In the genomic region with DNA sequence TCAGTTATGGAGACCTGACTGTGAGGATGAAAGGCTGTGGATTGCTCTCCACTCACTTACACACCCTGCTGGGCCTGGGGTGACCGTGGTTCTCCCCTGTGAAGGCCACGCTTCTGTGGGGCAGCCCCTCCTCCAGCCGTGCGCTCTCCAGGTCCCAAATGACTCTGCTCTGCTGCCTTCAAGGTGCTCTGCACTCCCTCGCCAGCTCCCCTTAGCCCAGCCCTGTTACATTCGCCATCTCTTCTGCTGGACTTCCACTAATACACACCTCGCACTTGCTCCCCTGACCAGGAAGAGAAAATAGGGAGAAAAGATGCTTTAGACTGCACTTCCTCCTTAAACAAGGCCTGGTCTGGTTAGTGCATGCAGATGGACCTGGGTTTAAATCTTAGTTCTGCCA, we compare ENCODE assay signal across 20 cellular contexts. TPM values are rescaled to one million over a fixed set of nuclear protein-coding genes. Genes with fewer than 3 reads are reported as not detected.
A peak's percentile ranks its signal among the peaks of the same experiment; 100 is the strongest.
DNase-seq lines count a peak whose midpoint lies in the region; ATAC-seq, FAIRE-seq and TF ChIP-seq lines count a peak whose summit lies in the region.
"Had no signal": no experiment of that assay in that cellular context is flagged by ENCODE, and none has a peak within 500 bp of the region (broad histone marks: within the 10 kb centered on the region; RNA-seq: fewer than 3 reads in every experiment).

No MANE protein-coding gene starts in this region.

- intact Hi-C loops in posterior vena cava (cut with DNase I) (no loop called here), psoas muscle (cut with DNase I) (no loop called here)

- peak overlapping the region; percentile 40; the same call in 1 of the 2 replicates for H2BK5ac ChIP-seq in H1 (ENCODE audit: low read depth, low read length)

- peaks cover 2% of the 10 kb centered on the region; the same call in 1 of the 2 replicates for H3K23me2 ChIP-seq in H1 (ENCODE audit: low read depth, low read length)

- peaks cover 85% of the 10 kb centered on the region for H3K27me3 ChIP-seq in HUES6 (ENCODE audit: control insufficient read depth, insufficient read depth, low read length)
- peaks cover 7 to 66% (median 53%) of the 10 kb centered on the region in 4 experiments for H3K27me3 ChIP-seq in H1 (replicated peaks in 1 of 4; ENCODE audit: control insufficient read depth in 3 of 4, extremely low read depth in 1 of 4, insufficient read depth in 3 of 4, low read length in 3 of 4)
- no peaks in the 10 kb centered on the region for H3K27me3 ChIP-seq in psoas muscle (ENCODE audit: insufficient read depth in 3 of 3, low read length in 2 of 3)

- no peak for TF ChIP-seq POLR2A in H1 (IDR thresholded peaks at IDR 0.05; ENCODE audit: control extremely low read depth in 1 of 2, low read depth in 2 of 2, low read length in 2 of 2)

- H2BK15ac ChIP-seq in H1 (ENCODE audit: low read length), result no peak overlapping the region

- peak overlapping the region; percentile 49 for H3K4me3 ChIP-seq in HUES6 (ENCODE audit: low read depth, low read length)
- H3K4me3 ChIP-seq in H1 (ENCODE audit: extremely low read depth in 1 of 4, insufficient read depth in 2 of 4, low read depth in 3 of 4, low read length in 4 of 4), result peak overlapping the region in 1 of 4 experiments; percentile 47; a peak in 4 of 8 replicates
- no peak overlapping the region for H3K4me3 ChIP-seq in psoas muscle

- peaks cover 89% of the 10 kb centered on the region for H3K4me1 Mint-ChIP-seq in mesothelial cell of epicardium

- H2AK5ac ChIP-seq in H1 (ENCODE audit: low read depth, low read length), result peak overlapping the region; percentile 71; the same call in 1 of the 2 replicates

- peak overlapping the region; percentile 62 to 63 for H3K4me2 ChIP-seq in H1 (ENCODE audit: insufficient read depth in 1 of 2, low read depth in 2 of 2, low read length in 2 of 2)

- peaks cover 0 to 2% of the 10 kb centered on the region in 2 experiments for H4K20me1 ChIP-seq in H1 (replicated peaks in 1 of 2; ENCODE audit: control insufficient read depth in 1 of 2, insufficient read depth in 2 of 2, low read length in 2 of 2)

- no peak for TF ChIP-seq CTCF in H1 (IDR thresholded peaks at IDR 0.05; ENCODE audit: control extremely low read depth in 1 of 3, insufficient read depth in 1 of 3, low read depth in 1 of 3, low read length in 3 of 3)
- no peak for TF ChIP-seq CTCF in mesothelial cell of epicardium (IDR thresholded peaks at IDR 0.05; ENCODE audit: unreplicated experiment)
- TF ChIP-seq CTCF in psoas muscle (IDR thresholded peaks at IDR 0.05), result no peak

- no peaks in the 10 kb centered on the region for H3K79me1 ChIP-seq in H1 (ENCODE audit: low read depth, low read length)

- H3K4ac ChIP-seq in H1 (replicated peaks; ENCODE audit: insufficient read length, low read depth, low read length), result peak overlapping the region; percentile 50

- H3K27ac Mint-ChIP-seq in mesothelial cell of epicardium, result peak overlapping the region; percentile 80

- H2BK120ac ChIP-seq in H1 (replicated peaks; ENCODE audit: low read depth, low read length), result peak overlapping the region; percentile 29

- H3K18ac ChIP-seq in H1 (ENCODE audit: extremely low read depth, low read length), result no peak overlapping the region

- H3K36me3 ChIP-seq in HUES6 (ENCODE audit: control insufficient read depth, insufficient read depth, low read length) (no peaks in the 10 kb centered on the region), H1 (ENCODE audit: control insufficient read depth in 2 of 4, insufficient read depth in 4 of 4, low read length in 3 of 4) (no peaks in the 10 kb centered on the region), psoas muscle (ENCODE audit: insufficient read depth in 1 of 2, low read depth in 1 of 2) (no peaks in the 10 kb centered on the region)

- H3K4me1 ChIP-seq in HUES6 (ENCODE audit: control insufficient read depth, insufficient read depth, low read length), result peaks cover 86% of the 10 kb centered on the region
- H3K4me1 ChIP-seq in H1 (replicated peaks in 1 of 4; ENCODE audit: control insufficient read depth in 3 of 4, insufficient read depth in 4 of 4, low read length in 3 of 4), result peaks cover 29 to 65% (median 48%) of the 10 kb centered on the region in 4 experiments
- no peaks in the 10 kb centered on the region for H3K4me1 ChIP-seq in psoas muscle

- WGBS in H1 (ENCODE audit: extremely low coverage in 1 of 2, insufficient coverage in 1 of 2, insufficient read length in 1 of 2, insufficient replicate concordance in 2 of 2, low coverage in 1 of 2, low lambda C conversion rate in 2 of 2, missing lambda C conversion rate in 1 of 2), 2 experiments, result 65% methylated on average over 6 of the region's 7 CpGs; no CpG with 5 or more reads in 1 of the 2 experiments
- 94 to 97% (median 95%) methylated on average over 7 of the region's 7 CpGs for WGBS in psoas muscle, 3 donors

- no peak overlapping the region for H4K91ac ChIP-seq in H1 (replicated peaks; ENCODE audit: insufficient read length, low read length)

- FAIRE-seq in H1 (lab: Jason Lieb, UNC), result no peak
- FAIRE-seq: HTR-8/SVneo had no signal

- POLR2A ChIA-PET in H1 (lab: Charles Lee; ENCODE audit: partially characterized antibody), result interaction anchor here (1.0 to 1.7 kb wide), 8 partner anchors 9 to 110 kb away, joined by 3 to 7 read pairs (median 4); a partner anchor contains a TSS

- no peak overlapping the region for H3K23ac ChIP-seq in H1 (ENCODE audit: insufficient read length)

- H3K79me2 ChIP-seq in H1 (ENCODE audit: control insufficient read depth in 1 of 2, insufficient read depth in 2 of 2, low read length in 2 of 2), result no peaks in the 10 kb centered on the region

- H4K8ac ChIP-seq in H1 (ENCODE audit: extremely low read depth, insufficient read depth, low read length), result no peak overlapping the region

- no peak overlapping the region for H4K5ac ChIP-seq in H1 (ENCODE audit: insufficient read length, low read depth, low read length)

- ATAC-seq in psoas muscle, result no peak
- ATAC-seq: PC-3 had no signal

- H3K14ac ChIP-seq in H1 (ENCODE audit: insufficient read length), result no peak overlapping the region

- H3K9me3 Mint-ChIP-seq in mesothelial cell of epicardium, result no peaks in the 10 kb centered on the region

- TF ChIP-seq EP300 in H1 (IDR thresholded peaks at IDR 0.05; ENCODE audit: borderline replicate concordance in 1 of 2, low read depth in 2 of 2, low read length in 2 of 2), result no peak

- DNase-seq in H1 (ENCODE audit: low read depth in 1 of 2, low spot score in 2 of 2), result no peak
- no peak for DNase-seq in mesothelial cell of epicardium (ENCODE audit: low spot score in 2 of 2, unreplicated experiment in 2 of 2)
- DNase-seq in posterior vena cava (ENCODE audit: low spot score), result peak; percentile 59
- no peak for DNase-seq in psoas muscle
- DNase-seq in hippocampal formation (lab: John Stamatoyannopoulos, UW), result no peak
- DNase-seq in hepatic stellate cell (ENCODE audit: low spot score), result no peak
- no peak for DNase-seq in DMS153 (lab: John Stamatoyannopoulos, UW)
- DNase-seq: DMS53, KG1, NCI-H1436, NCI-H2029 treated with DMSO at 0.1 percent for 48 hours, NCI-H2171 treated with DMSO at 0.1 percent for 48 hours, NCI-H446 treated with DMSO at 0.1 percent for 48 hours, NCI-H774, PC-3 had no signal

- peak overlapping the region; percentile 74 for H3K9ac ChIP-seq in HUES6 (ENCODE audit: low read length)
- no peak overlapping the region for H3K9ac ChIP-seq in H1 (replicated peaks in 1 of 4; ENCODE audit: extremely low read depth in 1 of 4, low read depth in 3 of 4, low read length in 3 of 4)

- H2BK20ac ChIP-seq in H1 (ENCODE audit: low read length), result peak overlapping the region; percentile 95; the same call in 1 of the 2 replicates

- no peak for TF ChIP-seq RAD21 in H1 (IDR thresholded peaks at IDR 0.05 in 1 of 2, conservative IDR thresholded peaks at IDR 0.05 in 1 of 2; ENCODE audit: low read depth in 2 of 2, low read length in 2 of 2)

- H3K56ac ChIP-seq in H1 (replicated peaks; ENCODE audit: insufficient read length, low read depth, low read length), result no peak overlapping the region

- H2BK12ac ChIP-seq in H1 (ENCODE audit: low read depth, low read length), result peak overlapping the region; percentile 88

- H2AFZ ChIP-seq in H1 (ENCODE audit: low read length), result no peak overlapping the region

- no peak overlapping the region; the same call in 1 of the 2 replicates for H3K27ac ChIP-seq in HUES6 (ENCODE audit: low read depth, low read length)
- no peak overlapping the region for H3K27ac ChIP-seq in H1 (ENCODE audit: low read depth, low read length)
- H3K27ac ChIP-seq in psoas muscle, result no peak overlapping the region
- H3K27ac ChIP-seq: C4-2B, HL-60 had no signal

- CTCF ChIA-PET in H1 (lab: Charles Lee; ENCODE audit: partially characterized antibody), result interaction anchor here (0.8 to 13.3 kb wide), 6 partner anchors 9 to 184 kb away, joined by 3 to 108 read pairs (median 10); no protein-coding TSS in a partner anchor

- no peaks in the 10 kb centered on the region for H3K27me3 Mint-ChIP-seq in mesothelial cell of epicardium (ENCODE audit: low read depth)

- H3K9me3 ChIP-seq in HUES6 (ENCODE audit: control insufficient read depth, insufficient read depth, low read depth, low read length), result no peaks in the 10 kb centered on the region
- H3K9me3 ChIP-seq in H1 (ENCODE audit: insufficient read depth in 2 of 2, low read depth in 1 of 2, low read length in 1 of 2), result no peaks in the 10 kb centered on the region
- no peaks in the 10 kb centered on the region for H3K9me3 ChIP-seq in psoas muscle

- no peak overlapping the region for H3K4me3 Mint-ChIP-seq in mesothelial cell of epicardium

- no peaks in the 10 kb centered on the region for H3K36me3 Mint-ChIP-seq in mesothelial cell of epicardium

RNA-seq across cellular contexts. Expression of a gene that starts 24.6 kb away (rescaled TPM):
- total RNA-seq in H1 (2021; fragmentation: NEBNext Ultra II Directional; extraction: Animal tissue kit (Norgen Biotek cat#: 25700)), result 0.78 and 1.1 TPM in 2 replicates
- 2.8 and 4.0 TPM in 2 replicates for polyA plus RNA-seq in H1 (2011; rRNA removed)
- polyA plus RNA-seq in H1 (2011; cell fraction: cytosol; rRNA removed), result 1.6 TPM
- polyA plus RNA-seq in H1 (2011; cell fraction: nucleus; rRNA removed), result 2.0 TPM
- 1.4 to 3.3 TPM (median 2.5 TPM) in 4 replicates for polyA plus RNA-seq in H1 (2012, experiment 1 of 2)
- 2.1 TPM for polyA plus RNA-seq in H1 (2012, experiment 2 of 2)
- 1.8 TPM for polyA plus RNA-seq in H1 (2013, experiment 1 of 2)
- 2.0 TPM for polyA plus RNA-seq in H1 (2013, experiment 2 of 2)
- polyA minus RNA-seq in H1 (2011; rRNA and poly(A)+ RNA removed), result 1.0 and 2.9 TPM in 2 replicates
- polyA minus RNA-seq in H1 (2011; cell fraction: cytosol; rRNA and poly(A)+ RNA removed), result not detected
- 0.50 TPM for polyA minus RNA-seq in H1 (2011; cell fraction: nucleus; rRNA and poly(A)+ RNA removed)
- total RNA-seq in mesothelial cell of epicardium, result not detected in 3 replicates
- not detected for total RNA-seq in posterior vena cava
- total RNA-seq in psoas muscle, result not detected
- polyA plus RNA-seq in psoas muscle, result not detected
- total RNA-seq: PC-3, SK-MEL-5 had no signal

RNA-seq across cellular contexts. Expression of a gene that starts 42.9 kb away (rescaled TPM):
- 0.13 and 0.19 TPM in 2 replicates for total RNA-seq in H1 (2021; fragmentation: NEBNext Ultra II Directional; extraction: Animal tissue kit (Norgen Biotek cat#: 25700))
- polyA plus RNA-seq in H1 (2011; rRNA removed) (0.23 and 0.28 TPM in 2 replicates), psoas muscle (1 to 10 TPM; 5.4 to 7.1 (median 6.6) TPM)
- 0.09 TPM for polyA plus RNA-seq in H1 (2011; cell fraction: cytosol; rRNA removed)
- polyA plus RNA-seq in H1 (2011; cell fraction: nucleus; rRNA removed), result 0.17 TPM
- 0.17 to 0.28 TPM (median 0.20 TPM) in 4 replicates for polyA plus RNA-seq in H1 (2012, experiment 1 of 2)
- polyA plus RNA-seq in H1 (2012, experiment 2 of 2), result 0.34 TPM
- 0.32 TPM for polyA plus RNA-seq in H1 (2013, experiment 1 of 2)
- 0.28 TPM for polyA plus RNA-seq in H1 (2013, experiment 2 of 2)
- 0.16 and 0.20 TPM in 2 replicates for polyA minus RNA-seq in H1 (2011; rRNA and poly(A)+ RNA removed)
- not detected for polyA minus RNA-seq in H1 (2011; cell fraction: cytosol; rRNA and poly(A)+ RNA removed)
- polyA minus RNA-seq in H1 (2011; cell fraction: nucleus; rRNA and poly(A)+ RNA removed), result 0.10 TPM
- total RNA-seq in mesothelial cell of epicardium (2.8 to 3.3 TPM (median 3.2 TPM) in 3 replicates), posterior vena cava (100 to 1,000 TPM; 172 to 283 TPM), psoas muscle (10 to 100 TPM in 1 of 4 donors, 1 to 10 TPM in 3; 3.0 to 20.6 (median 6.3) TPM)
- total RNA-seq: PC-3 had no signal

Comparison
In these comparisons a context has a peak if more than half of its experiments do, and no peak if none do; other contexts are left out.
1. RNA of a gene that starts 42.9 kb away (total RNA-seq): 172 to 283 TPM in posterior vena cava; 3.0 to 20.6 TPM in psoas muscle, 2.8 to 3.3 TPM in mesothelial cell of epicardium and 0.13 to 0.19 TPM in H1; every median in the first group is over 4 times any median in the second.